1 cellular context compared by ENCODE assay signal in genomic region chr12:130873825-130874224, GRCh38.
TF ChIP-seq lines count a peak whose summit lies in the region.

No MANE protein-coding gene starts in this region.

TF ChIP-seq in GM12878, 131 proteins besides CTCF, POLR2A, EP300 and RAD21 (continued from another document):
- TF ChIP-seq BACH1 (IDR thresholded peaks at IDR 0.05; ENCODE audit: borderline replicate concordance), result peak; percentile 55; the same call in 1 of the 2 replicates
- TF ChIP-seq ZBTB11 (CRISPR knock-in tag; IDR thresholded peaks at IDR 0.05), result no peak
- TF ChIP-seq BCL3 (IDR thresholded peaks at IDR 0.05; ENCODE audit: borderline replicate concordance, insufficient read depth, low read depth, low read length, poor library complexity, severe bottlenecking), result no peak
- TF ChIP-seq ATF2 (IDR thresholded peaks at IDR 0.05; ENCODE audit: low read length), result no peak
- TF ChIP-seq ZBED1 (IDR thresholded peaks at IDR 0.05; ENCODE audit: borderline replicate concordance), result no peak
- no peak for TF ChIP-seq HCFC1 (IDR thresholded peaks at IDR 0.05; ENCODE audit: low read length)
- peak; percentile 45 for TF ChIP-seq POLR2AphosphoS5 (IDR thresholded peaks at IDR 0.05; ENCODE audit: low read length)
- TF ChIP-seq RAD51 (IDR thresholded peaks at IDR 0.05), result peak; percentile 81
- peak; percentile 55; the same call in 1 of the 2 replicates for TF ChIP-seq HDGF (IDR thresholded peaks at IDR 0.05)
